1 cellular context compared by ENCODE assay signal in the genomic region with DNA sequence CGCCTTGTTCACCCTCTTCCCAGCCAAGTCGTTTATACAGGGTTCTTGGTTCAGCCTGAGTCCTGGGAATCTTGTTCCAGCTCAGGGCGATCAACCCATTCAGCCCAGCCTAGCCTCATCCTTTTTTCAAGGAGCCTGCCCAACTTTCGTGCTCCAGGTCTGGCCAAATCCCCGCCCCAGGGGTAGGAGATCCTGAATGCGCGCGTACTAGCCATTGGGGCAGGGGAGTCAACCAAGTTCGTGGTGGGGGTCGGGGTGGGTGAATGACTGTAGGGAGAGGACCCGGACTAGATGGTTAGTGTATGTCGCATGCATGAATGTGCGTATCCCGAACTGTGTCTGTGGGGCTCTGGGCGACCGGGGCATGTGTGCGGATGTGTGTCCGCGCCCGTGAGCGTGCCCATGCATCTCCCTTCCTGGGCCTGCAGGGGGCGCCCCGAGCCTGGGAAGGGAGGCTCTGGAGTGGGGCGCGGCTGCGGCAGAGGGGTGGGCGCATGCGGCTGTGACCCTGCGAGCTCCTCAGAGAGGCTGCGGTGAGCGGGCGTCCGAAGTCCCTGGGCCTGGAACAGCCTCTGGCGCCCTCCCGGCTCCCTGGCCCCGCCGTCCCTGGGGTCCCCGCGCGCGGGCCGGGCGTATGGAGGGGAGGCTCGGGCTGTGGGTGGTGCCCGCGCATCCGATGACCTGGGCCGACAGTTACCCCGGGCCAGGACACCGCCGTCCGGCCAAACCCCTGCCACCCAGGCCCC.
TF ChIP-seq lines count a peak whose summit lies in the region.

No MANE protein-coding gene starts in this region.

TF ChIP-seq in HEK293, 187 proteins besides CTCF, POLR2A, EP300 and RAD21 (continued from another document and continues in another):
- TF ChIP-seq, protein P1, sequence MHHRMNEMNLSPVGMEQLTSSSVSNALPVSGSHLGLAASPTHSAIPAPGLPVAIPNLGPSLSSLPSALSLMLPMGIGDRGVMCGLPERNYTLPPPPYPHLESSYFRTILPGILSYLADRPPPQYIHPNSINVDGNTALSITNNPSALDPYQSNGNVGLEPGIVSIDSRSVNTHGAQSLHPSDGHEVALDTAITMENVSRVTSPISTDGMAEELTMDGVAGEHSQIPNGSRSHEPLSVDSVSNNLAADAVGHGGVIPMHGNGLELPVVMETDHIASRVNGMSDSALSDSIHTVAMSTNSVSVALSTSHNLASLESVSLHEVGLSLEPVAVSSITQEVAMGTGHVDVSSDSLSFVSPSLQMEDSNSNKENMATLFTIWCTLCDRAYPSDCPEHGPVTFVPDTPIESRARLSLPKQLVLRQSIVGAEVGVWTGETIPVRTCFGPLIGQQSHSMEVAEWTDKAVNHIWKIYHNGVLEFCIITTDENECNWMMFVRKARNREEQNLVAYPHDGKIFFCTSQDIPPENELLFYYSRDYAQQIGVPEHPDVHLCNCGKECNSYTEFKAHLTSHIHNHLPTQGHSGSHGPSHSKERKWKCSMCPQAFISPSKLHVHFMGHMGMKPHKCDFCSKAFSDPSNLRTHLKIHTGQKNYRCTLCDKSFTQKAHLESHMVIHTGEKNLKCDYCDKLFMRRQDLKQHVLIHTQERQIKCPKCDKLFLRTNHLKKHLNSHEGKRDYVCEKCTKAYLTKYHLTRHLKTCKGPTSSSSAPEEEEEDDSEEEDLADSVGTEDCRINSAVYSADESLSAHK (tag by site-specific recombination; IDR thresholded peaks at IDR 0.05): no peak
- TF ChIP-seq ZSCAN16 (tag by site-specific recombination; IDR thresholded peaks at IDR 0.05): no peak
- peak; percentile 58; the same call in 1 of the 2 replicates for TF ChIP-seq ZNF2 (tag by site-specific recombination; IDR thresholded peaks at IDR 0.05)
- TF ChIP-seq ZNF626 (tag by site-specific recombination; IDR thresholded peaks at IDR 0.05): no peak
- TF ChIP-seq ZNF473 (tag by site-specific recombination; IDR thresholded peaks at IDR 0.05): no peak
- TF ChIP-seq, protein P2, sequence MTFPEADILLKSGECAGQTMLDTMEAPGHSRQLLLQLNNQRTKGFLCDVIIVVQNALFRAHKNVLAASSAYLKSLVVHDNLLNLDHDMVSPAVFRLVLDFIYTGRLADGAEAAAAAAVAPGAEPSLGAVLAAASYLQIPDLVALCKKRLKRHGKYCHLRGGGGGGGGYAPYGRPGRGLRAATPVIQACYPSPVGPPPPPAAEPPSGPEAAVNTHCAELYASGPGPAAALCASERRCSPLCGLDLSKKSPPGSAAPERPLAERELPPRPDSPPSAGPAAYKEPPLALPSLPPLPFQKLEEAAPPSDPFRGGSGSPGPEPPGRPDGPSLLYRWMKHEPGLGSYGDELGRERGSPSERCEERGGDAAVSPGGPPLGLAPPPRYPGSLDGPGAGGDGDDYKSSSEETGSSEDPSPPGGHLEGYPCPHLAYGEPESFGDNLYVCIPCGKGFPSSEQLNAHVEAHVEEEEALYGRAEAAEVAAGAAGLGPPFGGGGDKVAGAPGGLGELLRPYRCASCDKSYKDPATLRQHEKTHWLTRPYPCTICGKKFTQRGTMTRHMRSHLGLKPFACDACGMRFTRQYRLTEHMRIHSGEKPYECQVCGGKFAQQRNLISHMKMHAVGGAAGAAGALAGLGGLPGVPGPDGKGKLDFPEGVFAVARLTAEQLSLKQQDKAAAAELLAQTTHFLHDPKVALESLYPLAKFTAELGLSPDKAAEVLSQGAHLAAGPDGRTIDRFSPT (tag by site-specific recombination; IDR thresholded peaks at IDR 0.05): no peak
- no peak for TF ChIP-seq ZNF324 (tag by site-specific recombination; IDR thresholded peaks at IDR 0.05)
- no peak for TF ChIP-seq ZSCAN23 (tag by site-specific recombination; IDR thresholded peaks at IDR 0.05)
- no peak for TF ChIP-seq ZFP41 (tag by site-specific recombination; IDR thresholded peaks at IDR 0.05; ENCODE audit: borderline replicate concordance)
- TF ChIP-seq ZNF837 (tag by site-specific recombination; IDR thresholded peaks at IDR 0.05): no peak
- TF ChIP-seq, protein P3, sequence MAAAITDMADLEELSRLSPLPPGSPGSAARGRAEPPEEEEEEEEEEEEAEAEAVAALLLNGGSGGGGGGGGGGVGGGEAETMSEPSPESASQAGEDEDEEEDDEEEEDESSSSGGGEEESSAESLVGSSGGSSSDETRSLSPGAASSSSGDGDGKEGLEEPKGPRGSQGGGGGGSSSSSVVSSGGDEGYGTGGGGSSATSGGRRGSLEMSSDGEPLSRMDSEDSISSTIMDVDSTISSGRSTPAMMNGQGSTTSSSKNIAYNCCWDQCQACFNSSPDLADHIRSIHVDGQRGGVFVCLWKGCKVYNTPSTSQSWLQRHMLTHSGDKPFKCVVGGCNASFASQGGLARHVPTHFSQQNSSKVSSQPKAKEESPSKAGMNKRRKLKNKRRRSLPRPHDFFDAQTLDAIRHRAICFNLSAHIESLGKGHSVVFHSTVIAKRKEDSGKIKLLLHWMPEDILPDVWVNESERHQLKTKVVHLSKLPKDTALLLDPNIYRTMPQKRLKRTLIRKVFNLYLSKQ (tag by site-specific recombination; IDR thresholded peaks at IDR 0.05; ENCODE audit: borderline replicate concordance): no peak
- no peak for TF ChIP-seq ZNF433 (tag by site-specific recombination; IDR thresholded peaks at IDR 0.05; ENCODE audit: low read depth)
- TF ChIP-seq RBAK (tag by site-specific recombination; IDR thresholded peaks at IDR 0.05): no peak
- no peak for TF ChIP-seq ZBTB21 (tag by site-specific recombination; IDR thresholded peaks at IDR 0.05)
- TF ChIP-seq ZNF561 (tag by site-specific recombination; IDR thresholded peaks at IDR 0.05; ENCODE audit: borderline replicate concordance): 0 out of 2 replicates have a peak, but pooled peaks have one; percentile 26
- TF ChIP-seq ZNF501 (tag by site-specific recombination; IDR thresholded peaks at IDR 0.05): no peak
- TF ChIP-seq ZNF112 (tag by site-specific recombination; IDR thresholded peaks at IDR 0.05): no peak
- no peak for TF ChIP-seq ZNF23 (tag by site-specific recombination; IDR thresholded peaks at IDR 0.05; ENCODE audit: borderline replicate concordance)
- TF ChIP-seq ZNF785 (tag by site-specific recombination; IDR thresholded peaks at IDR 0.05): no peak
- no peak for TF ChIP-seq ZNF404 (tag by site-specific recombination; IDR thresholded peaks at IDR 0.05)
- TF ChIP-seq SETDB1 (IDR thresholded peaks at IDR 0.05; ENCODE audit: insufficient read length, low read length): no peak
- TF ChIP-seq FEZF1 (tag by site-specific recombination; IDR thresholded peaks at IDR 0.05): no peak
- TF ChIP-seq SALL2 (tag by site-specific recombination; IDR thresholded peaks at IDR 0.05; ENCODE audit: borderline replicate concordance): no peak
- TF ChIP-seq, protein P4, sequence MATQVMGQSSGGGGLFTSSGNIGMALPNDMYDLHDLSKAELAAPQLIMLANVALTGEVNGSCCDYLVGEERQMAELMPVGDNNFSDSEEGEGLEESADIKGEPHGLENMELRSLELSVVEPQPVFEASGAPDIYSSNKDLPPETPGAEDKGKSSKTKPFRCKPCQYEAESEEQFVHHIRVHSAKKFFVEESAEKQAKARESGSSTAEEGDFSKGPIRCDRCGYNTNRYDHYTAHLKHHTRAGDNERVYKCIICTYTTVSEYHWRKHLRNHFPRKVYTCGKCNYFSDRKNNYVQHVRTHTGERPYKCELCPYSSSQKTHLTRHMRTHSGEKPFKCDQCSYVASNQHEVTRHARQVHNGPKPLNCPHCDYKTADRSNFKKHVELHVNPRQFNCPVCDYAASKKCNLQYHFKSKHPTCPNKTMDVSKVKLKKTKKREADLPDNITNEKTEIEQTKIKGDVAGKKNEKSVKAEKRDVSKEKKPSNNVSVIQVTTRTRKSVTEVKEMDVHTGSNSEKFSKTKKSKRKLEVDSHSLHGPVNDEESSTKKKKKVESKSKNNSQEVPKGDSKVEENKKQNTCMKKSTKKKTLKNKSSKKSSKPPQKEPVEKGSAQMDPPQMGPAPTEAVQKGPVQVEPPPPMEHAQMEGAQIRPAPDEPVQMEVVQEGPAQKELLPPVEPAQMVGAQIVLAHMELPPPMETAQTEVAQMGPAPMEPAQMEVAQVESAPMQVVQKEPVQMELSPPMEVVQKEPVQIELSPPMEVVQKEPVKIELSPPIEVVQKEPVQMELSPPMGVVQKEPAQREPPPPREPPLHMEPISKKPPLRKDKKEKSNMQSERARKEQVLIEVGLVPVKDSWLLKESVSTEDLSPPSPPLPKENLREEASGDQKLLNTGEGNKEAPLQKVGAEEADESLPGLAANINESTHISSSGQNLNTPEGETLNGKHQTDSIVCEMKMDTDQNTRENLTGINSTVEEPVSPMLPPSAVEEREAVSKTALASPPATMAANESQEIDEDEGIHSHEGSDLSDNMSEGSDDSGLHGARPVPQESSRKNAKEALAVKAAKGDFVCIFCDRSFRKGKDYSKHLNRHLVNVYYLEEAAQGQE (tag by site-specific recombination; IDR thresholded peaks at IDR 0.05): no peak
- TF ChIP-seq HOXD13 (CRISPR knock-in tag; IDR thresholded peaks at IDR 0.05; ENCODE audit: borderline replicate concordance): no peak
- no peak for TF ChIP-seq ZNF311 (tag by site-specific recombination; IDR thresholded peaks at IDR 0.05; ENCODE audit: borderline replicate concordance)
- TF ChIP-seq ZNF292 (tag by site-specific recombination; IDR thresholded peaks at IDR 0.05; ENCODE audit: borderline replicate concordance, low read depth): no peak
- no peak for TF ChIP-seq GLIS1 (tag by site-specific recombination; IDR thresholded peaks at IDR 0.05)
- no peak for TF ChIP-seq ZNF394 (tag by site-specific recombination; IDR thresholded peaks at IDR 0.05; ENCODE audit: borderline replicate concordance)
- TF ChIP-seq REPIN1 (tag by site-specific recombination; IDR thresholded peaks at IDR 0.05; ENCODE audit: low read depth): no peak
- peak; percentile 44; the same call in 1 of the 2 replicates for TF ChIP-seq KLF8 (tag by site-specific recombination; IDR thresholded peaks at IDR 0.05)
- TF ChIP-seq YY2 (tag by site-specific recombination; IDR thresholded peaks at IDR 0.05): no peak
- TF ChIP-seq ZNF174 (tag by site-specific recombination; IDR thresholded peaks at IDR 0.05): no peak
- TF ChIP-seq, protein P5, sequence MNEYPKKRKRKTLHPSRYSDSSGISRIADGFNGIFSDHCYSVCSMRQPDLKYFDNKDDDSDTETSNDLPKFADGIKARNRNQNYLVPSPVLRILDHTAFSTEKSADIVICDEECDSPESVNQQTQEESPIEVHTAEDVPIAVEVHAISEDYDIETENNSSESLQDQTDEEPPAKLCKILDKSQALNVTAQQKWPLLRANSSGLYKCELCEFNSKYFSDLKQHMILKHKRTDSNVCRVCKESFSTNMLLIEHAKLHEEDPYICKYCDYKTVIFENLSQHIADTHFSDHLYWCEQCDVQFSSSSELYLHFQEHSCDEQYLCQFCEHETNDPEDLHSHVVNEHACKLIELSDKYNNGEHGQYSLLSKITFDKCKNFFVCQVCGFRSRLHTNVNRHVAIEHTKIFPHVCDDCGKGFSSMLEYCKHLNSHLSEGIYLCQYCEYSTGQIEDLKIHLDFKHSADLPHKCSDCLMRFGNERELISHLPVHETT (tag by site-specific recombination; IDR thresholded peaks at IDR 0.05): no peak
- TF ChIP-seq ZNF677 (tag by site-specific recombination; IDR thresholded peaks at IDR 0.05): no peak
- TF ChIP-seq, protein P6, sequence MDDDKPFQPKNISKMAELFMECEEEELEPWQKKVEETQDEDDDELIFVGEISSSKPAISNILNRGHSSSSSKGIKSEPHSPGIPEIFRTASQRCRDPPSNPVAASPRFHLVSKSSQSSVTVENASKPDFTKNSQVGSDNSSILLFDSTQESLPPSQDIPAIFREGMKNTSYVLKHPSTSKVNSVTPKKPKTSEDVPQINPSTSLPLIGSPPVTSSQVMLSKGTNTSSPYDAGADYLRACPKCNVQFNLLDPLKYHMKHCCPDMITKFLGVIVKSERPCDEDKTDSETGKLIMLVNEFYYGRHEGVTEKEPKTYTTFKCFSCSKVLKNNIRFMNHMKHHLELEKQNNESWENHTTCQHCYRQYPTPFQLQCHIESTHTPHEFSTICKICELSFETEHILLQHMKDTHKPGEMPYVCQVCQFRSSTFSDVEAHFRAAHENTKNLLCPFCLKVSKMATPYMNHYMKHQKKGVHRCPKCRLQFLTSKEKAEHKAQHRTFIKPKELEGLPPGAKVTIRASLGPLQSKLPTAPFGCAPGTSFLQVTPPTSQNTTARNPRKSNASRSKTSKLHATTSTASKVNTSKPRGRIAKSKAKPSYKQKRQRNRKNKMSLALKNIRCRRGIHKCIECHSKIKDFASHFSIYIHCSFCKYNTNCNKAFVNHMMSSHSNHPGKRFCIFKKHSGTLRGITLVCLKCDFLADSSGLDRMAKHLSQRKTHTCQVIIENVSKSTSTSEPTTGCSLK (tag by site-specific recombination; IDR thresholded peaks at IDR 0.05): no peak
- no peak for TF ChIP-seq ZNF830 (tag by site-specific recombination; IDR thresholded peaks at IDR 0.05; ENCODE audit: low read depth)
- no peak for TF ChIP-seq KLF10 (tag by site-specific recombination; IDR thresholded peaks at IDR 0.05)
- no peak for TF ChIP-seq ZNF585B (tag by site-specific recombination; IDR thresholded peaks at IDR 0.05)
- no peak for TF ChIP-seq ZNF596 (tag by site-specific recombination; IDR thresholded peaks at IDR 0.05)
- no peak for TF ChIP-seq ZNF423 (tag by site-specific recombination; IDR thresholded peaks at IDR 0.05)
- TF ChIP-seq ZNF623 (tag by site-specific recombination; IDR thresholded peaks at IDR 0.05): no peak
- no peak for TF ChIP-seq ZNF202 (tag by site-specific recombination; IDR thresholded peaks at IDR 0.05; ENCODE audit: borderline replicate concordance)
- TF ChIP-seq SP3 (tag by site-specific recombination; IDR thresholded peaks at IDR 0.05): no peak
- no peak for TF ChIP-seq ZSCAN30 (tag by site-specific recombination; IDR thresholded peaks at IDR 0.05)
- TF ChIP-seq, protein P7, sequence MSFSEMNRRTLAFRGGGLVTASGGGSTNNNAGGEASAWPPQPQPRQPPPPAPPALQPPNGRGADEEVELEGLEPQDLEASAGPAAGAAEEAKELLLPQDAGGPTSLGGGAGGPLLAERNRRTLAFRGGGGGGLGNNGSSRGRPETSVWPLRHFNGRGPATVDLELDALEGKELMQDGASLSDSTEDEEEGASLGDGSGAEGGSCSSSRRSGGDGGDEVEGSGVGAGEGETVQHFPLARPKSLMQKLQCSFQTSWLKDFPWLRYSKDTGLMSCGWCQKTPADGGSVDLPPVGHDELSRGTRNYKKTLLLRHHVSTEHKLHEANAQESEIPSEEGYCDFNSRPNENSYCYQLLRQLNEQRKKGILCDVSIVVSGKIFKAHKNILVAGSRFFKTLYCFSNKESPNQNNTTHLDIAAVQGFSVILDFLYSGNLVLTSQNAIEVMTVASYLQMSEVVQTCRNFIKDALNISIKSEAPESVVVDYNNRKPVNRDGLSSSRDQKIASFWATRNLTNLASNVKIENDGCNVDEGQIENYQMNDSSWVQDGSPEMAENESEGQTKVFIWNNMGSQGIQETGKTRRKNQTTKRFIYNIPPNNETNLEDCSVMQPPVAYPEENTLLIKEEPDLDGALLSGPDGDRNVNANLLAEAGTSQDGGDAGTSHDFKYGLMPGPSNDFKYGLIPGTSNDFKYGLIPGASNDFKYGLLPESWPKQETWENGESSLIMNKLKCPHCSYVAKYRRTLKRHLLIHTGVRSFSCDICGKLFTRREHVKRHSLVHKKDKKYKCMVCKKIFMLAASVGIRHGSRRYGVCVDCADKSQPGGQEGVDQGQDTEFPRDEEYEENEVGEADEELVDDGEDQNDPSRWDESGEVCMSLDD (tag by site-specific recombination; IDR thresholded peaks at IDR 0.05): peak; percentile 56; the same call in 1 of the 2 replicates
- peak; percentile 80 for TF ChIP-seq ZBTB17 (tag by site-specific recombination; IDR thresholded peaks at IDR 0.05)
- no peak for TF ChIP-seq ZNF658 (tag by site-specific recombination; IDR thresholded peaks at IDR 0.05)
- TF ChIP-seq ZBTB8A (tag by site-specific recombination; IDR thresholded peaks at IDR 0.05): peak; percentile 77
- TF ChIP-seq ZNF24 (tag by site-specific recombination; IDR thresholded peaks at IDR 0.05): no peak
- no peak for TF ChIP-seq HOXC10 (CRISPR knock-in tag; IDR thresholded peaks at IDR 0.05)
